ENCODE assay signal across 18 cellular contexts in the genomic region with DNA sequence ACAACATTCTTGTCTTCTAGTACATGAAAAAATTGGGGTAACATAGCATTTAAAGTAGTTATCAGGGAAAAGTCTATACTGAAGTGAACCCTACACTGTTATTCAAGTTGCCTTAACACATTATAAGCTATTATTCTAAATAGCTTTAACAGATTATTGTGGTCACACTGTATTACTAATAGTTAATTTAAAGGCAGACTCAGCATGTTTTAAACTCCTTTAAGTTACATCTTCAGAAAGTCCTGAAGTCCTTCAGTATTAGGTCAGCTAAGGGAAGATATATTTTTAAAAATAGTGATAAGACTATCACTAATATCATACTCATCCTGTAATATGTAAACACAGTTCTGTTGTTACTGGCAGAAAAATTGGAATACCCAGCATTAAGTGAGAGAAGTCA.
DNase-seq lines count a peak whose midpoint lies in the region; ATAC-seq, FAIRE-seq and TF ChIP-seq lines count a peak whose summit lies in the region.
"Had no signal": no experiment of that assay in that cellular context is flagged by ENCODE, and none has a peak within 500 bp of the region (broad histone marks: within the 10 kb centered on the region; RNA-seq: fewer than 3 reads in every experiment).

No MANE protein-coding gene starts in this region.

- H3K9ac ChIP-seq in SK-N-MC (ENCODE audit: insufficient read length), result no peak overlapping the region
- H3K9ac ChIP-seq: BLaER1 had no signal

- intact Hi-C loops in lower lobe of right lung (cut with DNase I), result no loop called here

- POLR2A ChIA-PET in HEK293 (lab: Yijun Ruan, JAX), result no interaction called here

- H3K27me3 ChIP-seq in lower lobe of right lung (ENCODE audit: low read depth), result no peaks in the 10 kb centered on the region
- H3K27me3 ChIP-seq: BLaER1 had no signal

- TF ChIP-seq CTCF in HEK293 (tag by site-specific recombination; IDR thresholded peaks at IDR 0.05), result no peak
- TF ChIP-seq CTCF in lower lobe of right lung (IDR thresholded peaks at IDR 0.05), result no peak

- H3K4me3 ChIP-seq in HEK293 (ENCODE audit: low read depth, low read length), result no peak overlapping the region
- H3K4me3 ChIP-seq in SK-N-MC, result 0 out of 2 replicates have a peak overlapping the region, but pooled peaks have one; percentile 2
- H3K4me3 ChIP-seq in lower lobe of right lung, result no peak overlapping the region
- H3K4me3 ChIP-seq: BLaER1, HAP-1 had no signal

- H3K36me3 ChIP-seq in HEK293 (ENCODE audit: control insufficient read depth in 2 of 2, insufficient read depth in 1 of 2, low read length in 2 of 2) (peaks cover 5 to 10% of the 10 kb centered on the region in 2 experiments; a peak in 2 of 3 replicates), SK-N-MC (ENCODE audit: insufficient read depth, low read length) (peaks cover 80% of the 10 kb centered on the region), lower lobe of right lung (peaks cover 4% of the 10 kb centered on the region)
- H3K36me3 ChIP-seq: HAP-1 had no signal

- no peak for ATAC-seq in lower lobe of right lung
- ATAC-seq: CD8-positive, alpha-beta T cell had no signal

- H3K9me3 ChIP-seq in HEK293 (ENCODE audit: control insufficient read depth, insufficient read depth, low read depth, low read length) (no peaks in the 10 kb centered on the region), SK-N-MC (ENCODE audit: low read depth, low read length) (no peaks in the 10 kb centered on the region), lower lobe of right lung (no peaks in the 10 kb centered on the region)
- H3K9me3 ChIP-seq: BLaER1, Caco-2, HAP-1 had no signal

- CTCF ChIA-PET in HEK293 (lab: Yijun Ruan, JAX), result interaction anchor here (0.6 kb wide), 1 partner anchor 400 kb away, joined by 4 read pairs; no protein-coding TSS in a partner anchor

- H3K4me1 ChIP-seq in HEK293 (ENCODE audit: control insufficient read depth, insufficient read depth, low read length), result peaks cover 14% of the 10 kb centered on the region
- no peaks in the 10 kb centered on the region for H3K4me1 ChIP-seq in lower lobe of right lung
- H3K4me1 ChIP-seq: BLaER1, Caco-2, HAP-1 had no signal

- H3K27ac ChIP-seq in HEK293 (ENCODE audit: extremely low read depth, low read depth, low read length) (no peak overlapping the region), SK-N-MC (peak overlapping the region; percentile 59), lower lobe of right lung (no peak overlapping the region)
- H3K27ac ChIP-seq: BLaER1, C4-2B had no signal

- peak; percentile 5 for FAIRE-seq in colon (lab: Jason Lieb, UNC)
- FAIRE-seq: G401.6, GM12892, H54 had no signal

- DNase-seq in SK-N-MC (ENCODE audit: low read depth, low spot score) (no peak), cerebellar nuclear complex (lab: John Stamatoyannopoulos, UW) (no peak), lower lobe of right lung (no peak)
- DNase-seq in activated T-cell treated with anti-CD3 and anti-CD28 coated beads, Interleukin-2, amount 50 U/mL, for 1 hour, result no peak
- DNase-seq: Caco-2; CD4-positive, CD25-positive, alpha-beta regulatory T cell; CD8-positive, alpha-beta T cell; DMS153; DND-41; GOT3 had no signal

TF ChIP-seq in HEK293, 187 proteins besides CTCF, POLR2A, EP300 and RAD21:
- TF ChIP-seq ZNF555 (tag by site-specific recombination; conservative IDR thresholded peaks at IDR 0.05), result no peak
- TF ChIP-seq ZNF664 (tag by site-specific recombination; IDR thresholded peaks at IDR 0.05), result peak; percentile 30; the same call in 1 of the 2 replicates
